17 cellular contexts compared by ENCODE assay signal in genomic region chr17:77502626-77503292, GRCh38.
DNase-seq lines count a peak whose midpoint lies in the region; ATAC-seq and TF ChIP-seq lines count a peak whose summit lies in the region.
"Had no signal": no experiment of that assay in that cellular context is flagged by ENCODE, and none has a peak within 500 bp of the region (broad histone marks: within the 10 kb centered on the region; RNA-seq: fewer than 3 reads in every experiment).

No MANE protein-coding gene starts in this region.

- H3K9me3 ChIP-seq in right lobe of liver (no peaks in the 10 kb centered on the region), aorta (ENCODE audit: control insufficient read depth, low read length) (no peaks in the 10 kb centered on the region)
- H3K9me3 ChIP-seq: gastrocnemius medialis, left ventricle myocardium inferior, SJSA1 had no signal

- peaks cover 0 to 6% of the 10 kb centered on the region in 2 donors for H3K4me1 Mint-ChIP-seq in natural killer cell
- H3K4me1 Mint-ChIP-seq in natural killer cell treated with Interleukin-12 subunit alpha and Interleukin-12 subunit beta and Interleukin-15 and Interleukin-18, amount 100 ng/mL, for 72 hours (ENCODE audit: low read depth in 2 of 2): peaks cover 0 to 4% of the 10 kb centered on the region in 2 donors
- no peaks in the 10 kb centered on the region for H3K4me1 Mint-ChIP-seq in activated CD8-positive, alpha-beta T cell treated with anti-CD3 and anti-CD28 coated beads for 36 hours (ENCODE audit: low read depth)

- no peaks in the 10 kb centered on the region for H3K4me1 ChIP-seq in right lobe of liver
- H3K4me1 ChIP-seq in aorta (ENCODE audit: control insufficient read depth in 1 of 2, insufficient read depth in 2 of 2, low read length in 2 of 2): no peaks in the 10 kb centered on the region
- H3K4me1 ChIP-seq: gastrocnemius medialis, left ventricle myocardium inferior, SJSA1 had no signal

- H3K36me3 ChIP-seq in right lobe of liver: peaks cover 0 to 8% (median 5%) of the 10 kb centered on the region in 4 donors
- no peaks in the 10 kb centered on the region for H3K36me3 ChIP-seq in aorta (ENCODE audit: control insufficient read depth in 1 of 2, insufficient read depth in 2 of 2, low read length in 1 of 2)

- POLR2A ChIA-PET in activated CD8-positive, alpha-beta T cell treated with anti-CD3 and anti-CD28 coated beads for 36 hours (lab: Charles Lee): interaction anchor here (0.7 kb wide), 1 partner anchor 10 kb away, joined by 3 read pairs; no protein-coding TSS in a partner anchor

- no peaks in the 10 kb centered on the region for H3K27me3 ChIP-seq in right lobe of liver
- no peaks in the 10 kb centered on the region for H3K27me3 ChIP-seq in aorta (ENCODE audit: control insufficient read depth in 1 of 2, insufficient read depth in 2 of 2, low read length in 1 of 2)
- H3K27me3 ChIP-seq: gastrocnemius medialis, SJSA1 had no signal

- H3K27ac ChIP-seq in right lobe of liver (no peak overlapping the region), aorta (ENCODE audit: low read depth in 1 of 2, low read length in 2 of 2) (no peak overlapping the region)
- H3K27ac ChIP-seq: epithelial cell of prostate, gastrocnemius medialis, GM23248, left ventricle myocardium inferior, SJSA1 had no signal

- no peak for TF ChIP-seq POLR2A in right lobe of liver (IDR thresholded peaks at IDR 0.05)

- H3K36me3 Mint-ChIP-seq in natural killer cell: no peaks in the 10 kb centered on the region
- H3K36me3 Mint-ChIP-seq in natural killer cell treated with Interleukin-12 subunit alpha and Interleukin-12 subunit beta and Interleukin-15 and Interleukin-18, amount 100 ng/mL, for 72 hours: no peaks in the 10 kb centered on the region
- peaks cover 29% of the 10 kb centered on the region for H3K36me3 Mint-ChIP-seq in activated CD8-positive, alpha-beta T cell treated with anti-CD3 and anti-CD28 coated beads for 36 hours (ENCODE audit: low read depth)

- intact Hi-C loops in natural killer cell (cut with micrococcal nuclease): no loop called here
- intact Hi-C loops in activated CD8-positive, alpha-beta T cell treated with anti-CD3 and anti-CD28 coated beads for 36 hours (cut with micrococcal nuclease): no loop called here
- intact Hi-C loops in right lobe of liver (cut with DNase I): no loop called here
- intact Hi-C loops in aorta (cut with DNase I): no loop called here

- 90% methylated on average over 9 of the region's 13 CpGs for WGBS in right lobe of liver (ENCODE audit: insufficient coverage, low coverage, low lambda C conversion rate, missing lambda C conversion rate)
- WGBS in aorta, 2 donors: 82 to 87% methylated on average over 13 of the region's 13 CpGs

- H3K27me3 Mint-ChIP-seq in natural killer cell (ENCODE audit: low read depth in 2 of 2): no peaks in the 10 kb centered on the region
- no peaks in the 10 kb centered on the region for H3K27me3 Mint-ChIP-seq in natural killer cell treated with Interleukin-12 subunit alpha and Interleukin-12 subunit beta and Interleukin-15 and Interleukin-18, amount 100 ng/mL, for 72 hours
- no peaks in the 10 kb centered on the region for H3K27me3 Mint-ChIP-seq in activated CD8-positive, alpha-beta T cell treated with anti-CD3 and anti-CD28 coated beads for 36 hours

- H3K4me3 Mint-ChIP-seq in natural killer cell: no peak overlapping the region
- H3K4me3 Mint-ChIP-seq in natural killer cell treated with Interleukin-12 subunit alpha and Interleukin-12 subunit beta and Interleukin-15 and Interleukin-18, amount 100 ng/mL, for 72 hours: no peak overlapping the region
- no peak overlapping the region for H3K4me3 Mint-ChIP-seq in activated CD8-positive, alpha-beta T cell treated with anti-CD3 and anti-CD28 coated beads for 36 hours

- H3K27ac Mint-ChIP-seq in natural killer cell: peak overlapping the region; percentile 17 to 50
- peak overlapping the region in 1 of 2 donors; percentile 13 for H3K27ac Mint-ChIP-seq in natural killer cell treated with Interleukin-12 subunit alpha and Interleukin-12 subunit beta and Interleukin-15 and Interleukin-18, amount 100 ng/mL, for 72 hours
- H3K27ac Mint-ChIP-seq in activated CD8-positive, alpha-beta T cell treated with anti-CD3 and anti-CD28 coated beads for 36 hours: peak overlapping the region; percentile 63

- no peak overlapping the region for H3K4me3 ChIP-seq in right lobe of liver
- no peak overlapping the region for H3K4me3 ChIP-seq in aorta (ENCODE audit: low read length in 2 of 2)
- H3K4me3 ChIP-seq: gastrocnemius medialis, GM23248, left ventricle myocardium inferior, SJSA1 had no signal

- CTCF ChIA-PET in activated CD8-positive, alpha-beta T cell treated with anti-CD3 and anti-CD28 coated beads for 36 hours (lab: Charles Lee): no interaction called here

- ATAC-seq in natural killer cell (no peak), right lobe of liver (peak in 1 of 4 donors; percentile 12), aorta (ENCODE audit: low FRiP score) (no peak)
- ATAC-seq in natural killer cell treated with Interleukin-12 subunit alpha and Interleukin-12 subunit beta and Interleukin-15 and Interleukin-18, amount 100 ng/mL, for 72 hours: no peak
- ATAC-seq in activated CD8-positive, alpha-beta T cell treated with anti-CD3 and anti-CD28 coated beads for 36 hours: no peak
- ATAC-seq: gastrocnemius medialis had no signal

- DNase-seq in natural killer cell (no peak), right lobe of liver (peak in 2 of 3 donors; percentile 31 to 46), aorta (peak; percentile 9 to 57), foreskin melanocyte (no peak), NCI-H1092 treated with DMSO at 0.1 percent for 48 hours (lab: John Stamatoyannopoulos, UW) (no peak), H4 (ENCODE audit: low spot score) (no peak)
- DNase-seq in natural killer cell treated with Interleukin-12 subunit alpha and Interleukin-12 subunit beta and Interleukin-15 and Interleukin-18, amount 100 ng/mL, for 72 hours (ENCODE audit: low spot score): no peak
- no peak for DNase-seq in activated CD8-positive, alpha-beta T cell treated with anti-CD3 and anti-CD28 coated beads for 36 hours
- DNase-seq: activated CD4-positive, alpha-beta T cell treated with anti-CD3 and anti-CD28 coated beads, Interleukin-2, amount 50 U/mL, for 1 hour; GF-D8; GM23248; left ventricle myocardium inferior; NCI-H526 treated with DMSO at 0.1 percent for 48 hours; stimulated activated CD4-positive, alpha-beta T cell treated with anti-CD3 and anti-CD28 coated beads, Interleukin-2, amount 100 ng/mL, for 48 hours had no signal

- no peak for TF ChIP-seq CTCF in natural killer cell (IDR thresholded peaks at IDR 0.05)
- no peak for TF ChIP-seq CTCF in activated CD8-positive, alpha-beta T cell treated with anti-CD3 and anti-CD28 coated beads for 36 hours (IDR thresholded peaks at IDR 0.05)
- no peak for TF ChIP-seq CTCF in right lobe of liver (IDR thresholded peaks at IDR 0.05)

- H3K9me3 Mint-ChIP-seq in natural killer cell: no peaks in the 10 kb centered on the region
- no peaks in the 10 kb centered on the region for H3K9me3 Mint-ChIP-seq in natural killer cell treated with Interleukin-12 subunit alpha and Interleukin-12 subunit beta and Interleukin-15 and Interleukin-18, amount 100 ng/mL, for 72 hours
- H3K9me3 Mint-ChIP-seq in activated CD8-positive, alpha-beta T cell treated with anti-CD3 and anti-CD28 coated beads for 36 hours: no peaks in the 10 kb centered on the region

Comparison
In these comparisons a context has a peak if more than half of its experiments do, and no peak if none do; other contexts are left out.
1. DNase-seq: peak in right lobe of liver (2 of 3) and aorta (2 of 2); none in natural killer cell (single experiment), natural killer cell treated with Interleukin-12 subunit alpha and Interleukin-12 subunit beta and Interleukin-15 and Interleukin-18, amount 100 ng/mL, for 72 hours (single experiment), activated CD8-positive, alpha-beta T cell treated with anti-CD3 and anti-CD28 coated beads for 36 hours (single experiment), foreskin melanocyte (single experiment), NCI-H1092 treated with DMSO at 0.1 percent for 48 hours (single experiment) and H4 (single experiment).